Comparison of ENCODE assay signal across 8 cellular contexts in the genomic region with DNA sequence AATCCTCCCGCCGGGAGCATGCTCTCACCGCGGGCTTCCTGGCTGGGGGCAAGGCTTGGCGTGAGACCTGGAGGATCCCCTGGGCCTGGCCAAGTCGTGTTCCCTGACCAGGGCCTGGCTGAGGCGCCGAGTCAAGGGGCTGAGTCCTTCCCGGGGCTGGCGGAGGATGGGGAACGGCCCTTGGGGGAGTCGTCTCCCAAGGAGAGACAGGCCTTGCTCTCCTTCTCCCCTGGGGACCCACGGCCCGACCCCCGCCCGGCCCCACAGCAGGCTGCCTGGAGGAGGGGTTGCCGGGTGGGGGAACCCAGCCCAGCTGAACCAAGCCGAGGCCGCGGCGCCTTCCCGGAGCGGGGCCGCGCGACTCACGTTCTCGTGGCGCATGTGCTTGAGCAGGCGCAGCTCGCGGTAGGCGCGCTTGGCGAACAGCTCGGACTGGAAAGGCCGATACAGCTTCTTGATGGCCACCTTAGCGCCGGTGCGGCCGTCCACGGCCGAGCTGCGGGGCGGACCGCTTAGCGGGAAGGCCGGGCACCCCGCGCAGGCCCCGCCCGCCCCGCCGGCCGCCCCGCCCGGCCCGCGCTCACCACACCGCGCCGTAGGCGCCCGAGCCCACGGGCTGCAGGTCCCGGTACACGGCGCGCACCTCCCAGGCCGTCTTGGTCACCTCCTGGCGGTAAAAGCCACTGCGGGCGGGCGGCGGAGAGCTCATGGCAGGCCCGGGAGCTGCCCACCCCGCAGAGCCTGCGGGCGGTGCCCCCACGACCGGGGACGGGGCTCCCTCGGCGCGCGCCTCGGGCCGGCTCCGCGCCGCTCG. TPM values are rescaled to one million over a fixed set of nuclear protein-coding genes. Genes with fewer than 3 reads are reported as not detected.
A peak's percentile ranks its signal among the peaks of the same experiment; 100 is the strongest.
DNase-seq lines count a peak whose midpoint lies in the region; ATAC-seq and TF ChIP-seq lines count a peak whose summit lies in the region.

No MANE protein-coding gene starts in this region.

- peak overlapping the region; percentile 43 to 49 for H3K4me3 ChIP-seq in prostate gland

- no peak for TF ChIP-seq POLR2A in prostate gland (IDR thresholded peaks at IDR 0.05)

- POLR2A ChIA-PET in activated CD4-positive, alpha-beta T cell treated with anti-CD3 and anti-CD28 coated beads, Interleukin-2, amount 10 ng/mL, durations not matched to agents 7 days and 5 days (lab: Charles Lee), result no interaction called here

- peak overlapping the region; percentile 42 to 51 for H3K27ac ChIP-seq in prostate gland

- H3K27ac Mint-ChIP-seq in activated CD4-positive, alpha-beta T cell treated with anti-CD3 and anti-CD28 coated beads, Interleukin-2, amount 10 ng/mL, durations not matched to agents 7 days and 5 days, result no peak overlapping the region
- no peak overlapping the region for H3K27ac Mint-ChIP-seq in activated naive CD4-positive, alpha-beta T cell treated with anti-CD3 and anti-CD28 coated beads for 36 hours

- WGBS in prostate gland, result 2% methylated on average over 20 of the region's 92 CpGs

- DNase-seq in activated CD4-positive, alpha-beta T cell treated with anti-CD3 and anti-CD28 coated beads, Interleukin-2, amount 10 ng/mL, durations not matched to agents 7 days and 5 days, result peak; percentile 29
- DNase-seq in activated CD4-positive, alpha-beta T cell treated with anti-CD3 and anti-CD28 coated beads for 1 hour, result no peak
- DNase-seq in MV-4-11 (lab: John Stamatoyannopoulos, UW), result peak; percentile 9
- no peak for DNase-seq in activated naive CD4-positive, alpha-beta T cell treated with anti-CD3 and anti-CD28 coated beads for 36 hours
- peak; percentile 69 for DNase-seq in Right ventricle myocardium superior
- DNase-seq in prostate gland (ENCODE audit: low spot score), result no peak
- DNase-seq in DMS114 treated with DMSO at 0.1 percent for 48 hours (lab: John Stamatoyannopoulos, UW; ENCODE audit: unreplicated experiment), result no peak

- no peaks in the 10 kb centered on the region for H3K36me3 ChIP-seq in prostate gland

- peaks cover 6% of the 10 kb centered on the region for H3K4me1 Mint-ChIP-seq in activated CD4-positive, alpha-beta T cell treated with anti-CD3 and anti-CD28 coated beads, Interleukin-2, amount 10 ng/mL, durations not matched to agents 7 days and 5 days
- peaks cover 6% of the 10 kb centered on the region for H3K4me1 Mint-ChIP-seq in activated naive CD4-positive, alpha-beta T cell treated with anti-CD3 and anti-CD28 coated beads for 36 hours (ENCODE audit: low read depth)

- ATAC-seq in Right ventricle myocardium superior (ENCODE audit: poor library complexity), result peak; percentile 4
- no peak for ATAC-seq in GM21447 (IDR thresholded peaks at IDR 0.05; ENCODE audit: unreplicated experiment)

- no peaks in the 10 kb centered on the region for H3K9me3 Mint-ChIP-seq in activated CD4-positive, alpha-beta T cell treated with anti-CD3 and anti-CD28 coated beads, Interleukin-2, amount 10 ng/mL, durations not matched to agents 7 days and 5 days
- no peaks in the 10 kb centered on the region for H3K9me3 Mint-ChIP-seq in activated naive CD4-positive, alpha-beta T cell treated with anti-CD3 and anti-CD28 coated beads for 36 hours

- intact Hi-C loops in activated naive CD4-positive, alpha-beta T cell treated with anti-CD3 and anti-CD28 coated beads for 36 hours (cut with micrococcal nuclease), result no loop called here
- intact Hi-C loops in Right ventricle myocardium superior (cut with DNase I), result no loop called here
- intact Hi-C loops in prostate gland (cut with DNase I), result no loop called here

- H3K4me3 Mint-ChIP-seq in activated CD4-positive, alpha-beta T cell treated with anti-CD3 and anti-CD28 coated beads, Interleukin-2, amount 10 ng/mL, durations not matched to agents 7 days and 5 days, result no peak overlapping the region
- H3K4me3 Mint-ChIP-seq in activated naive CD4-positive, alpha-beta T cell treated with anti-CD3 and anti-CD28 coated beads for 36 hours, result peak overlapping the region; percentile 50

- no peak for TF ChIP-seq CTCF in prostate gland (IDR thresholded peaks at IDR 0.05)

- H3K4me1 ChIP-seq in prostate gland (replicated peaks), result peaks cover 4% of the 10 kb centered on the region

- H3K27me3 Mint-ChIP-seq in activated CD4-positive, alpha-beta T cell treated with anti-CD3 and anti-CD28 coated beads, Interleukin-2, amount 10 ng/mL, durations not matched to agents 7 days and 5 days, result peaks cover 15% of the 10 kb centered on the region
- peaks cover 26% of the 10 kb centered on the region for H3K27me3 Mint-ChIP-seq in activated naive CD4-positive, alpha-beta T cell treated with anti-CD3 and anti-CD28 coated beads for 36 hours (ENCODE audit: low read depth)

- CTCF ChIA-PET in activated CD4-positive, alpha-beta T cell treated with anti-CD3 and anti-CD28 coated beads, Interleukin-2, amount 10 ng/mL, durations not matched to agents 7 days and 5 days (lab: Charles Lee), result interaction anchor here (0.6 to 5.0 kb wide), 3 partner anchors 13 to 81 kb away, joined by 3 to 25 read pairs (median 5); no protein-coding TSS in a partner anchor
- CTCF ChIA-PET in activated naive CD4-positive, alpha-beta T cell treated with anti-CD3 and anti-CD28 coated beads for 36 hours (lab: Charles Lee), result interaction anchor here (1.1 to 1.9 kb wide), 2 partner anchors 9 to 10 kb away, joined by 4 to 9 read pairs; a partner anchor contains a TSS

- H3K36me3 Mint-ChIP-seq in activated CD4-positive, alpha-beta T cell treated with anti-CD3 and anti-CD28 coated beads, Interleukin-2, amount 10 ng/mL, durations not matched to agents 7 days and 5 days (ENCODE audit: low read depth), result no peaks in the 10 kb centered on the region
- no peaks in the 10 kb centered on the region for H3K36me3 Mint-ChIP-seq in activated naive CD4-positive, alpha-beta T cell treated with anti-CD3 and anti-CD28 coated beads for 36 hours (ENCODE audit: low read depth)

- no peaks in the 10 kb centered on the region for H3K9me3 ChIP-seq in prostate gland

- H3K27me3 ChIP-seq in prostate gland (replicated peaks; ENCODE audit: insufficient read depth), result no peaks in the 10 kb centered on the region

RNA-seq across cellular contexts. Expression of a gene that starts 0.5 kb away (rescaled TPM):
- total RNA-seq in activated CD4-positive, alpha-beta T cell treated with anti-CD3 and anti-CD28 coated beads, Interleukin-2, amount 10 ng/mL, durations not matched to agents 7 days and 5 days, result 1 to 10 TPM; 2.9 TPM
- 10 to 100 TPM; 12.3 to 12.4 TPM for total RNA-seq in activated naive CD4-positive, alpha-beta T cell treated with anti-CD3 and anti-CD28 coated beads for 36 hours
- total RNA-seq in Right ventricle myocardium superior (13.2 TPM), prostate gland (10 to 100 TPM in 1 of 2 donors, 1 to 10 TPM in 1; 8.4 to 18.0 TPM)

RNA-seq across cellular contexts. Expression of a gene that starts 9.2 kb away (rescaled TPM):
- 10 to 100 TPM; 10.7 to 12.6 TPM for total RNA-seq in activated CD4-positive, alpha-beta T cell treated with anti-CD3 and anti-CD28 coated beads, Interleukin-2, amount 10 ng/mL, durations not matched to agents 7 days and 5 days
- total RNA-seq in activated naive CD4-positive, alpha-beta T cell treated with anti-CD3 and anti-CD28 coated beads for 36 hours, result 10 to 100 TPM; 17.5 to 17.9 TPM
- total RNA-seq in Right ventricle myocardium superior (8.5 TPM), prostate gland (10 to 100 TPM; 11.4 to 14.1 TPM)

RNA-seq across cellular contexts. Expression of a gene that starts 9.9 kb away (rescaled TPM):
- total RNA-seq in activated CD4-positive, alpha-beta T cell treated with anti-CD3 and anti-CD28 coated beads, Interleukin-2, amount 10 ng/mL, durations not matched to agents 7 days and 5 days, result 10 to 100 TPM; 68.3 to 93.6 TPM
- 10 to 100 TPM; 35.4 to 38.0 TPM for total RNA-seq in activated naive CD4-positive, alpha-beta T cell treated with anti-CD3 and anti-CD28 coated beads for 36 hours
- total RNA-seq in Right ventricle myocardium superior, result 12.0 TPM
- 10 to 100 TPM; 36.9 to 41.3 TPM for total RNA-seq in prostate gland

RNA-seq across cellular contexts. Expression of a gene that starts 16.2 kb away (rescaled TPM):
- 10 to 100 TPM; 62.9 to 71.4 TPM for total RNA-seq in activated CD4-positive, alpha-beta T cell treated with anti-CD3 and anti-CD28 coated beads, Interleukin-2, amount 10 ng/mL, durations not matched to agents 7 days and 5 days
- total RNA-seq in activated naive CD4-positive, alpha-beta T cell treated with anti-CD3 and anti-CD28 coated beads for 36 hours, result 10 to 100 TPM; 44.5 to 47.8 TPM
- total RNA-seq in Right ventricle myocardium superior (14.1 TPM), prostate gland (100 to 1,000 TPM in 1 of 2 donors, 10 to 100 TPM in 1; 56.3 to 117 TPM)

RNA-seq across cellular contexts. Expression of a gene that starts 46.4 kb away (rescaled TPM):
- 10 to 100 TPM; 10.7 to 11.1 TPM for total RNA-seq in activated CD4-positive, alpha-beta T cell treated with anti-CD3 and anti-CD28 coated beads, Interleukin-2, amount 10 ng/mL, durations not matched to agents 7 days and 5 days
- 10 to 100 TPM in 1 of 2 experiments, 1 to 10 TPM in 1; 9.8 to 10.4 TPM for total RNA-seq in activated naive CD4-positive, alpha-beta T cell treated with anti-CD3 and anti-CD28 coated beads for 36 hours
- total RNA-seq in Right ventricle myocardium superior (68.3 TPM), prostate gland (100 to 1,000 TPM; 259 to 309 TPM)

Comparison
In these comparisons a context has a peak if more than half of its experiments do, and no peak if none do; other contexts are left out.
1. DNase-seq: peak in activated CD4-positive, alpha-beta T cell treated with anti-CD3 and anti-CD28 coated beads, Interleukin-2, amount 10 ng/mL, durations not matched to agents 7 days and 5 days (single experiment), MV-4-11 (single experiment) and Right ventricle myocardium superior (single experiment); none in activated CD4-positive, alpha-beta T cell treated with anti-CD3 and anti-CD28 coated beads for 1 hour (single experiment), activated naive CD4-positive, alpha-beta T cell treated with anti-CD3 and anti-CD28 coated beads for 36 hours (single experiment), prostate gland (single experiment) and DMS114 treated with DMSO at 0.1 percent for 48 hours (single experiment).